13 cellular contexts compared by ENCODE assay signal in genomic region chr3:180624714-180625113, GRCh38. TPM values are rescaled to one million over a fixed set of nuclear protein-coding genes. Genes with fewer than 3 reads are reported as not detected.
A peak's percentile ranks its signal among the peaks of the same experiment; 100 is the strongest.
DNase-seq lines count a peak whose midpoint lies in the region; ATAC-seq and TF ChIP-seq lines count a peak whose summit lies in the region.
"Had no signal": no experiment of that assay in that cellular context is flagged by ENCODE, and none has a peak within 500 bp of the region (broad histone marks: within the 10 kb centered on the region; RNA-seq: fewer than 3 reads in every experiment).

No MANE protein-coding gene starts in this region.

- H3K27me3 ChIP-seq in HUES64 (ENCODE audit: insufficient read depth, low read length) = no peaks in the 10 kb centered on the region
- H3K27me3 ChIP-seq: body of pancreas, Peyer's patch had no signal

- ATAC-seq in GM18505 (IDR thresholded peaks at IDR 0.05; ENCODE audit: unreplicated experiment) (peak; percentile 59), GM19452 (IDR thresholded peaks at IDR 0.05; ENCODE audit: unreplicated experiment) (peak; percentile 49), HG02763 (IDR thresholded peaks at IDR 0.05; ENCODE audit: unreplicated experiment) (peak; percentile 38)
- ATAC-seq: body of pancreas had no signal

- 75% methylated on average over 2 of the region's 2 CpGs for WGBS in HUES64

- TF ChIP-seq POLR2A in GM18505 (IDR thresholded peaks at IDR 0.05; ENCODE audit: borderline replicate concordance, extremely low read depth, insufficient read depth, insufficient read length) = no peak

- 0 out of 2 replicates have a peak, but pooled peaks cover 3% of the 10 kb centered on the region for H3K36me3 ChIP-seq in HUES64 (ENCODE audit: insufficient read depth, low read length)
- H3K36me3 ChIP-seq: Peyer's patch had no signal

- H3K9me3 ChIP-seq in HUES64 (ENCODE audit: insufficient read depth, low read depth, low read length) = no peaks in the 10 kb centered on the region
- H3K9me3 ChIP-seq: body of pancreas, Peyer's patch had no signal

- no peak overlapping the region for H3K9ac ChIP-seq in HUES64 (ENCODE audit: low read depth, low read length)

- DNase-seq in stimulated activated naive CD4-positive, alpha-beta T cell (lab: John Stamatoyannopoulos, UW) = no peak
- no peak for DNase-seq in NCI-H446 (lab: John Stamatoyannopoulos, UW)
- DNase-seq in NCI-H446 treated with DMSO at 0.1 percent for 48 hours (lab: John Stamatoyannopoulos, UW) = no peak
- no peak for DNase-seq in NCI-H748 (lab: John Stamatoyannopoulos, UW; ENCODE audit: unreplicated experiment)
- DNase-seq: body of pancreas, glutamatergic neuron, KG1, NCI-H2107, Peyer's patch had no signal

- H3K4me1 ChIP-seq in HUES64 (ENCODE audit: insufficient read depth, low read length) = peaks cover 2% of the 10 kb centered on the region; the same call in 1 of the 2 replicates
- H3K4me1 ChIP-seq: body of pancreas, Peyer's patch had no signal

- H3K4me3 ChIP-seq in HUES64 (ENCODE audit: low read length) = 0 out of 2 replicates have a peak overlapping the region, but pooled peaks have one; percentile 4
- H3K4me3 ChIP-seq: body of pancreas, Peyer's patch had no signal

- H3K27ac ChIP-seq in HUES64 (ENCODE audit: low read depth, low read length) = peak overlapping the region; percentile 46; the same call in 1 of the 2 replicates
- H3K27ac ChIP-seq: body of pancreas, Peyer's patch had no signal

RNA-seq across cellular contexts. Expression of gene TTC14, which starts 22.8 kb away (rescaled TPM):
- 16.4 TPM for polyA plus RNA-seq in HUES64 (2013, experiment 1 of 2)
- polyA plus RNA-seq in HUES64 (2013, experiment 2 of 2) = 17.4 TPM

RNA-seq across cellular contexts. Expression of gene CCDC39, which starts 54.6 kb away (rescaled TPM):
- 0.85 TPM for polyA plus RNA-seq in HUES64 (2013, experiment 1 of 2)
- 0.51 TPM for polyA plus RNA-seq in HUES64 (2013, experiment 2 of 2)
